Comparison of ENCODE assay signal across 14 cellular contexts in genomic region chr9:125510980-125511379, GRCh38.
DNase-seq lines count a peak whose midpoint lies in the region; ATAC-seq and TF ChIP-seq lines count a peak whose summit lies in the region.
"Had no signal": no experiment of that assay in that cellular context is flagged by ENCODE, and none has a peak within 500 bp of the region (broad histone marks: within the 10 kb centered on the region; RNA-seq: fewer than 3 reads in every experiment).

No MANE protein-coding gene starts in this region.

- CTCF ChIA-PET in IMR-90 (lab: Yijun Ruan, JAX): no interaction called here

- H3K56ac ChIP-seq in IMR-90 (ENCODE audit: extremely low read depth, insufficient read depth, low read length): no peak overlapping the region

- H3K23ac ChIP-seq in IMR-90 (ENCODE audit: low read depth, low read length): no peak overlapping the region

- no peak for ATAC-seq in IMR-90 (ENCODE audit: low read depth)
- ATAC-seq in GM18909 (IDR thresholded peaks at IDR 0.05; ENCODE audit: poor library complexity, unreplicated experiment): no peak
- ATAC-seq: A549 had no signal

- H2BK15ac ChIP-seq in IMR-90 (ENCODE audit: low read depth, low read length): peak overlapping the region; percentile 64; the same call in 1 of the 3 replicates

- H2AK9ac ChIP-seq in IMR-90 (replicated peaks; ENCODE audit: low read depth, low read length, poor library complexity): no peak overlapping the region

- no peak overlapping the region for H2AFZ ChIP-seq in IMR-90 (replicated peaks; ENCODE audit: low read length, poor library complexity)

- H3K9ac ChIP-seq in IMR-90 (ENCODE audit: low read depth, low read length) (no peak overlapping the region), stomach smooth muscle (ENCODE audit: low read length in 2 of 2) (peak overlapping the region in 1 of 2 donors; percentile 17)

- no CpG with 5 or more reads among the region's 1 CpG for WGBS in IMR-90 (ENCODE audit: extremely low coverage in 2 of 2, insufficient read length in 1 of 2), 2 experiments

- H3K4me3 ChIP-seq in IMR-90 (ENCODE audit: insufficient read depth, low read depth, low read length): no peak overlapping the region
- H3K4me3 ChIP-seq in stomach smooth muscle (ENCODE audit: low read length in 2 of 2): no peak overlapping the region
- H3K4me3 ChIP-seq: A549 had no signal

- in situ Hi-C loops in IMR-90 (cut with MboI; ENCODE audit: low sequenced_read_pairs): no loop called here

- dilution Hi-C loops in IMR-90 (cut with HindIII; ENCODE audit: low sequenced_read_pairs, unreplicated experiment): no loop called here

- no peak overlapping the region for H3K4me3 Mint-ChIP-seq in mesothelial cell of epicardium
- H3K4me3 Mint-ChIP-seq: CD4-positive, alpha-beta memory T cell; H9 had no signal

- TF ChIP-seq CTCF in 22Rv1 (IDR thresholded peaks at IDR 0.05) (no peak), IMR-90 (conservative IDR thresholded peaks at IDR 0.05; ENCODE audit: low read depth, low read length) (no peak), mesothelial cell of epicardium (IDR thresholded peaks at IDR 0.05; ENCODE audit: unreplicated experiment) (no peak)

- H2BK120ac ChIP-seq in IMR-90 (ENCODE audit: low read depth, low read length): no peak overlapping the region

- H3K27ac Mint-ChIP-seq in mesothelial cell of epicardium: peak overlapping the region; percentile 91
- H3K27ac Mint-ChIP-seq: CD4-positive, alpha-beta memory T cell had no signal

- H3K9me1 ChIP-seq in IMR-90 (ENCODE audit: insufficient read depth, low read length): peaks cover 21% of the 10 kb centered on the region

- no peak for TF ChIP-seq RAD21 in IMR-90 (IDR thresholded peaks at IDR 0.05; ENCODE audit: low read length)

- H3K18ac ChIP-seq in IMR-90 (ENCODE audit: low read depth, low read length): peak overlapping the region; percentile 54

- peaks cover 22% of the 10 kb centered on the region for H3K4me1 ChIP-seq in IMR-90 (ENCODE audit: control insufficient read depth, insufficient read depth, low read length)
- H3K4me1 ChIP-seq in stomach smooth muscle (ENCODE audit: control insufficient read depth, insufficient read depth, low read length): peaks cover 60% of the 10 kb centered on the region

- H4K5ac ChIP-seq in IMR-90 (ENCODE audit: low read depth, low read length): no peak overlapping the region

- DNase-seq in IMR-90 (no peak), mesothelial cell of epicardium (ENCODE audit: low spot score in 2 of 2, unreplicated experiment in 2 of 2) (no peak), NCI-H345 treated with DMSO at 0.1 percent for 48 hours (lab: John Stamatoyannopoulos, UW; ENCODE audit: unreplicated experiment) (no peak), dermis blood vessel endothelial cell (no peak)
- DNase-seq: BE2C; CD4-positive, alpha-beta memory T cell; DMS79 treated with DMSO at 0.1 percent for 48 hours; EL; GOT3; H9 had no signal

- peaks cover 16 to 44% of the 10 kb centered on the region in 2 experiments for H3K79me1 ChIP-seq in IMR-90 (ENCODE audit: low read depth in 1 of 2, low read length in 2 of 2)

- no peak overlapping the region for H2AK5ac ChIP-seq in IMR-90 (ENCODE audit: low read depth, low read length)

- H3K9me3 ChIP-seq in IMR-90 (ENCODE audit: control insufficient read depth, insufficient read depth, low read length): no peaks in the 10 kb centered on the region
- H3K9me3 ChIP-seq in stomach smooth muscle (ENCODE audit: control insufficient read depth in 2 of 2, low read length in 2 of 2): no peaks in the 10 kb centered on the region
- H3K9me3 ChIP-seq: A549, BE2C had no signal

- H3K36me3 Mint-ChIP-seq in mesothelial cell of epicardium: no peaks in the 10 kb centered on the region

- H3K36me3 ChIP-seq in IMR-90 (ENCODE audit: control insufficient read depth, insufficient read depth, low read length) (0 out of 2 replicates have a peak, but pooled peaks cover 2% of the 10 kb centered on the region), stomach smooth muscle (ENCODE audit: control insufficient read depth in 2 of 2, insufficient read depth in 2 of 2, low read length in 2 of 2) (no peaks in the 10 kb centered on the region)
- H3K36me3 ChIP-seq: BE2C had no signal

- H3K4me2 ChIP-seq in IMR-90 (ENCODE audit: low read depth, low read length): no peak overlapping the region
- H3K4me2 ChIP-seq: A549 had no signal

- no peak overlapping the region for H3K14ac ChIP-seq in IMR-90 (replicated peaks; ENCODE audit: low read depth, low read length)

- no peak overlapping the region for H4K8ac ChIP-seq in IMR-90 (ENCODE audit: low read depth in 2 of 2, low read length in 2 of 2)

- no TSS peak for BruUV-seq in IMR-90 (replicated peaks; lab: Mats Ljungman, UMichigan)

- peaks cover 13% of the 10 kb centered on the region; the same call in 1 of the 2 replicates for H4K20me1 ChIP-seq in IMR-90 (ENCODE audit: insufficient read depth, low read length)

- H3K27me3 Mint-ChIP-seq in mesothelial cell of epicardium (ENCODE audit: low read depth): no peaks in the 10 kb centered on the region
- H3K27me3 Mint-ChIP-seq: CD4-positive, alpha-beta memory T cell had no signal

- H3K4me1 Mint-ChIP-seq in mesothelial cell of epicardium: peaks cover 79% of the 10 kb centered on the region

- no peak overlapping the region for H2BK20ac ChIP-seq in IMR-90 (ENCODE audit: low read depth, low read length)

- no peaks in the 10 kb centered on the region for H3K27me3 ChIP-seq in IMR-90 (ENCODE audit: control insufficient read depth, insufficient read depth, low read length)
- H3K27me3 ChIP-seq in stomach smooth muscle (ENCODE audit: control insufficient read depth in 1 of 2, insufficient read depth in 2 of 2, low read length in 2 of 2): no peaks in the 10 kb centered on the region
- H3K27me3 ChIP-seq: BE2C had no signal

- intact Hi-C loops in IMR-90 (cut with micrococcal nuclease): no loop called here

- POLR2A ChIA-PET in IMR-90 (lab: Charles Lee; ENCODE audit: unreplicated experiment): no interaction called here

- no peak for TF ChIP-seq POLR2A in IMR-90 (IDR thresholded peaks at IDR 0.05; ENCODE audit: low read depth, low read length)

- H2BK5ac ChIP-seq in IMR-90 (ENCODE audit: low read depth, low read length, poor library complexity, severe bottlenecking): no peak overlapping the region

- no peaks in the 10 kb centered on the region for H3K9me3 Mint-ChIP-seq in mesothelial cell of epicardium
- H3K9me3 Mint-ChIP-seq: CD4-positive, alpha-beta memory T cell; H9 had no signal

- H3K4ac ChIP-seq in IMR-90 (ENCODE audit: low read depth, low read length): no peak overlapping the region

- H4K91ac ChIP-seq in IMR-90 (ENCODE audit: insufficient read depth, low read depth, low read length): no peak overlapping the region

- peak overlapping the region; percentile 93; the same call in 1 of the 2 replicates for H3K27ac ChIP-seq in 22Rv1
- no peak overlapping the region for H3K27ac ChIP-seq in IMR-90 (ENCODE audit: insufficient read depth, low read length)
- peak overlapping the region; percentile 46 for H3K27ac ChIP-seq in stomach smooth muscle (ENCODE audit: low read length)
- H3K27ac ChIP-seq: A549 had no signal

TF ChIP-seq in IMR-90, 13 proteins besides CTCF, POLR2A, EP300 and RAD21:
- no peak for TF ChIP-seq MAZ (IDR thresholded peaks at IDR 0.05; ENCODE audit: borderline replicate concordance, low read depth, low read length)
- no peak for TF ChIP-seq BHLHE40 (IDR thresholded peaks at IDR 0.05; ENCODE audit: low read depth, low read length)
- no peak for TF ChIP-seq SMC3 (IDR thresholded peaks at IDR 0.05; ENCODE audit: low read depth, low read length)
- TF ChIP-seq MXI1 (IDR thresholded peaks at IDR 0.05; ENCODE audit: borderline replicate concordance, low read depth, low read length): no peak
- no peak for TF ChIP-seq RCOR1 (IDR thresholded peaks at IDR 0.05; ENCODE audit: insufficient replicate concordance, low read length)
- TF ChIP-seq FOS (IDR thresholded peaks at IDR 0.05; ENCODE audit: low read depth, low read length): no peak
- TF ChIP-seq, protein P1, sequence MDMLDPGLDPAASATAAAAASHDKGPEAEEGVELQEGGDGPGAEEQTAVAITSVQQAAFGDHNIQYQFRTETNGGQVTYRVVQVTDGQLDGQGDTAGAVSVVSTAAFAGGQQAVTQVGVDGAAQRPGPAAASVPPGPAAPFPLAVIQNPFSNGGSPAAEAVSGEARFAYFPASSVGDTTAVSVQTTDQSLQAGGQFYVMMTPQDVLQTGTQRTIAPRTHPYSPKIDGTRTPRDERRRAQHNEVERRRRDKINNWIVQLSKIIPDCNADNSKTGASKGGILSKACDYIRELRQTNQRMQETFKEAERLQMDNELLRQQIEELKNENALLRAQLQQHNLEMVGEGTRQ (IDR thresholded peaks at IDR 0.05; ENCODE audit: low read depth, low read length): no peak
